Comparison of ENCODE assay signal across 18 cellular contexts in genomic region chr13:112784811-112785418, GRCh38.
DNase-seq lines count a peak whose midpoint lies in the region; ATAC-seq, FAIRE-seq and TF ChIP-seq lines count a peak whose summit lies in the region.
"Had no signal": no experiment of that assay in that cellular context is flagged by ENCODE, and none has a peak within 500 bp of the region (broad histone marks: within the 10 kb centered on the region; RNA-seq: fewer than 3 reads in every experiment).

No MANE protein-coding gene starts in this region.

- H3K27ac ChIP-seq in H1 (ENCODE audit: low read depth, low read length) (no peak overlapping the region), lower lobe of right lung (peak overlapping the region; percentile 80), suprapubic skin (no peak overlapping the region)
- H3K27ac ChIP-seq: A549 had no signal

- no peak overlapping the region for H4K91ac ChIP-seq in H1 (replicated peaks; ENCODE audit: insufficient read length, low read length)

- H3K27me3 ChIP-seq in H1 (replicated peaks in 1 of 4; ENCODE audit: control insufficient read depth in 3 of 4, extremely low read depth in 1 of 4, insufficient read depth in 3 of 4, low read length in 3 of 4) (no peaks in the 10 kb centered on the region; a peak in 1 of 7 replicates), lower lobe of right lung (ENCODE audit: low read depth) (no peaks in the 10 kb centered on the region), suprapubic skin (no peaks in the 10 kb centered on the region)
- H3K27me3 ChIP-seq: MG63 had no signal

- H2BK120ac ChIP-seq in H1 (replicated peaks; ENCODE audit: low read depth, low read length), result no peak overlapping the region

- TF ChIP-seq POLR2A in H1 (IDR thresholded peaks at IDR 0.05; ENCODE audit: control extremely low read depth in 1 of 2, low read depth in 2 of 2, low read length in 2 of 2) (no peak), suprapubic skin (IDR thresholded peaks at IDR 0.05) (no peak)

- CTCF ChIA-PET in H1 (lab: Charles Lee; ENCODE audit: partially characterized antibody), result interaction anchor here (2.3 kb wide), 1 partner anchor 145 kb away, joined by 9 read pairs; no protein-coding TSS in a partner anchor

- peak overlapping the region; percentile 83 for H4K8ac ChIP-seq in H1 (ENCODE audit: extremely low read depth, insufficient read depth, low read length)

- H3K56ac ChIP-seq in H1 (replicated peaks; ENCODE audit: insufficient read length, low read depth, low read length), result no peak overlapping the region

- H3K79me2 ChIP-seq in H1 (ENCODE audit: control insufficient read depth in 1 of 2, insufficient read depth in 2 of 2, low read length in 2 of 2), result peaks cover 0 to 29% of the 10 kb centered on the region in 2 experiments; a peak in 2 of 4 replicates

- H3K23me2 ChIP-seq in H1 (ENCODE audit: low read depth, low read length), result no peaks in the 10 kb centered on the region

- H3K4me1 ChIP-seq in H1 (replicated peaks in 1 of 4; ENCODE audit: control insufficient read depth in 3 of 4, insufficient read depth in 4 of 4, low read length in 3 of 4) (peaks cover 3 to 18% (median 11%) of the 10 kb centered on the region in 4 experiments), lower lobe of right lung (peaks cover 46% of the 10 kb centered on the region), suprapubic skin (peaks cover 17% of the 10 kb centered on the region)
- H3K4me1 ChIP-seq: A549 had no signal

- H3K14ac ChIP-seq in H1 (ENCODE audit: insufficient read length), result no peak overlapping the region

- H4K20me1 ChIP-seq in H1 (replicated peaks in 1 of 2; ENCODE audit: control insufficient read depth in 1 of 2, insufficient read depth in 2 of 2, low read length in 2 of 2), result peaks cover 0 to 3% of the 10 kb centered on the region in 2 experiments

- H3K9me3 ChIP-seq in H1 (ENCODE audit: insufficient read depth in 2 of 2, low read depth in 1 of 2, low read length in 1 of 2) (peaks cover 0 to 10% of the 10 kb centered on the region in 2 experiments; a peak in 1 of 4 replicates), lower lobe of right lung (no peaks in the 10 kb centered on the region), suprapubic skin (no peaks in the 10 kb centered on the region)
- H3K9me3 ChIP-seq: A549, MG63 had no signal

- H3K4me3 Mint-ChIP-seq in CD14-positive monocyte, result no peak overlapping the region
- H3K4me3 Mint-ChIP-seq: B cell had no signal

- H2BK12ac ChIP-seq in H1 (ENCODE audit: low read depth, low read length), result no peak overlapping the region

- H3K4me3 ChIP-seq in H1 (ENCODE audit: extremely low read depth in 1 of 4, insufficient read depth in 2 of 4, low read depth in 3 of 4, low read length in 4 of 4) (no peak overlapping the region), lower lobe of right lung (no peak overlapping the region), suprapubic skin (no peak overlapping the region)
- H3K4me3 ChIP-seq: A549, K562, MG63 had no signal

- H3K23ac ChIP-seq in H1 (ENCODE audit: insufficient read length), result no peak overlapping the region

- H3K4ac ChIP-seq in H1 (replicated peaks; ENCODE audit: insufficient read length, low read depth, low read length), result no peak overlapping the region

- H3K4me2 ChIP-seq in H1 (ENCODE audit: insufficient read depth in 1 of 2, low read depth in 2 of 2, low read length in 2 of 2), result no peak overlapping the region
- H3K4me2 ChIP-seq: A549 had no signal

- H3K27ac Mint-ChIP-seq in CD14-positive monocyte, result peak overlapping the region in 2 of 7 donors; percentile 57 to 74
- H3K27ac Mint-ChIP-seq: B cell had no signal

- intact Hi-C loops in CD14-positive monocyte (cut with micrococcal nuclease), result no loop called here
- intact Hi-C loops in lower lobe of right lung (cut with DNase I), result no loop called here

- TF ChIP-seq CTCF in CD14-positive monocyte (IDR thresholded peaks at IDR 0.05) (no peak), H1 (IDR thresholded peaks at IDR 0.05; ENCODE audit: control extremely low read depth in 1 of 3, insufficient read depth in 1 of 3, low read depth in 1 of 3, low read length in 3 of 3) (no peak), lower lobe of right lung (IDR thresholded peaks at IDR 0.05) (no peak), suprapubic skin (IDR thresholded peaks at IDR 0.05) (no peak)

- H3K4me1 Mint-ChIP-seq in CD14-positive monocyte, result peaks cover 19% of the 10 kb centered on the region
- H3K4me1 Mint-ChIP-seq: B cell had no signal

- DNase-seq in CD14-positive monocyte (ENCODE audit: low spot score) (peak; percentile 35), H1 (ENCODE audit: low read depth in 1 of 2, low spot score in 2 of 2) (peak in 1 of 2 experiments; percentile 41), lower lobe of right lung (peak; percentile 41), suprapubic skin (ENCODE audit: low spot score in 2 of 2) (peak; percentile 34 to 47), SIG-M5 (lab: John Stamatoyannopoulos, UW) (no peak)
- DNase-seq in activated CD8-positive, alpha-beta memory T cell treated with anti-CD3 and anti-CD28 coated beads for 24 hours, result no peak
- DNase-seq: EL, GF-D8, MG63, NCI-H187, NCI-H446 treated with DMSO at 0.1 percent for 48 hours, NCI-H526 treated with DMSO at 0.1 percent for 48 hours, Right ventricle myocardium superior had no signal

- no peak for FAIRE-seq in H1 (lab: Jason Lieb, UNC)
- FAIRE-seq: A549, D721Med, K562 had no signal

- 95% methylated on average over 26 of the region's 26 CpGs; no CpG with 5 or more reads in 1 of the 2 experiments for WGBS in H1 (ENCODE audit: extremely low coverage in 1 of 2, insufficient coverage in 1 of 2, insufficient read length in 1 of 2, insufficient replicate concordance in 2 of 2, low coverage in 1 of 2, low lambda C conversion rate in 2 of 2, missing lambda C conversion rate in 1 of 2), 2 experiments
- 94% methylated on average over 24 of the region's 26 CpGs for WGBS in suprapubic skin

- POLR2A ChIA-PET in H1 (lab: Charles Lee; ENCODE audit: partially characterized antibody), result interaction anchor here (2.0 kb wide), 1 partner anchor 101 kb away, joined by 4 read pairs; no protein-coding TSS in a partner anchor

- H3K36me3 ChIP-seq in H1 (ENCODE audit: control insufficient read depth in 2 of 4, insufficient read depth in 4 of 4, low read length in 3 of 4), result peaks cover 0 to 26% (median 3%) of the 10 kb centered on the region in 4 experiments; a peak in 5 of 8 replicates
- H3K36me3 ChIP-seq in lower lobe of right lung, result peaks cover 14% of the 10 kb centered on the region
- H3K36me3 ChIP-seq in suprapubic skin, result peaks cover 30% of the 10 kb centered on the region
- H3K36me3 ChIP-seq: MG63 had no signal

- no peak overlapping the region for H3K9ac ChIP-seq in H1 (replicated peaks in 1 of 4; ENCODE audit: extremely low read depth in 1 of 4, low read depth in 3 of 4, low read length in 3 of 4)

- H2BK5ac ChIP-seq in H1 (ENCODE audit: low read depth, low read length), result no peak overlapping the region

- TF ChIP-seq EP300 in H1 (IDR thresholded peaks at IDR 0.05; ENCODE audit: borderline replicate concordance in 1 of 2, low read depth in 2 of 2, low read length in 2 of 2) (no peak), suprapubic skin (IDR thresholded peaks at IDR 0.05) (no peak)

- no peak overlapping the region for H2BK15ac ChIP-seq in H1 (ENCODE audit: low read length)

- no peak for TF ChIP-seq RAD21 in H1 (IDR thresholded peaks at IDR 0.05 in 1 of 2, conservative IDR thresholded peaks at IDR 0.05 in 1 of 2; ENCODE audit: low read depth in 2 of 2, low read length in 2 of 2)

- no peak overlapping the region for H2AFZ ChIP-seq in H1 (ENCODE audit: low read length)

- peaks cover 43 to 59% of the 10 kb centered on the region in 2 donors for H3K36me3 Mint-ChIP-seq in CD14-positive monocyte

- no peak for ATAC-seq in lower lobe of right lung
- ATAC-seq in HG03457 (IDR thresholded peaks at IDR 0.05; ENCODE audit: unreplicated experiment), result no peak
- ATAC-seq: A549, K562 had no signal

- H3K27me3 Mint-ChIP-seq in CD14-positive monocyte (ENCODE audit: low read depth in 3 of 3), result peaks cover 0 to 2% (median 2%) of the 10 kb centered on the region in 3 donors
- H3K27me3 Mint-ChIP-seq: B cell had no signal

- H2AK5ac ChIP-seq in H1 (ENCODE audit: low read depth, low read length), result no peak overlapping the region

- no peak overlapping the region for H2BK20ac ChIP-seq in H1 (ENCODE audit: low read length)

- H3K9me3 Mint-ChIP-seq in CD14-positive monocyte, result peaks cover 0 to 10% (median 3%) of the 10 kb centered on the region in 7 donors

- H4K5ac ChIP-seq in H1 (ENCODE audit: insufficient read length, low read depth, low read length), result no peak overlapping the region

- H3K18ac ChIP-seq in H1 (ENCODE audit: extremely low read depth, low read length), result no peak overlapping the region

- peaks cover 10% of the 10 kb centered on the region; the same call in 1 of the 2 replicates for H3K79me1 ChIP-seq in H1 (ENCODE audit: low read depth, low read length)

TF ChIP-seq in H1, 55 proteins besides CTCF, POLR2A, EP300 and RAD21:
- TF ChIP-seq TEAD4 (IDR thresholded peaks at IDR 0.05; ENCODE audit: low read depth, low read length) (no peak), BRCA1 (IDR thresholded peaks at IDR 0.05; ENCODE audit: low read depth, low read length) (no peak), SRF (IDR thresholded peaks at IDR 0.05; ENCODE audit: low read depth, low read length) (no peak), POLR2AphosphoS5 (IDR thresholded peaks at IDR 0.05; ENCODE audit: low read depth, low read length) (no peak), JUND (IDR thresholded peaks at IDR 0.05; ENCODE audit: low read length) (no peak), USF2 (IDR thresholded peaks at IDR 0.05; ENCODE audit: low read length) (no peak), POU5F1 (IDR thresholded peaks at IDR 0.05; ENCODE audit: low read depth, low read length) (no peak), CBX8 (IDR thresholded peaks at IDR 0.05; ENCODE audit: borderline replicate concordance, low read depth, low read length) (no peak)

Comparison
In these comparisons a context has a peak if more than half of its experiments do, and no peak if none do; other contexts are left out.
1. DNase-seq: peak in CD14-positive monocyte (single experiment), lower lobe of right lung (single experiment) and suprapubic skin (2 of 2); none in SIG-M5 (single experiment) and activated CD8-positive, alpha-beta memory T cell treated with anti-CD3 and anti-CD28 coated beads for 24 hours (single experiment).